Comparison of ENCODE assay signal across 12 cellular contexts in genomic region chr6:132133734-132134490, GRCh38.
DNase-seq lines count a peak whose midpoint lies in the region; ATAC-seq and TF ChIP-seq lines count a peak whose summit lies in the region.
"Had no signal": no experiment of that assay in that cellular context is flagged by ENCODE, and none has a peak within 500 bp of the region (broad histone marks: within the 10 kb centered on the region; RNA-seq: fewer than 3 reads in every experiment).

No MANE protein-coding gene starts in this region.

- TF ChIP-seq CTCF in HFFc6 (IDR thresholded peaks at IDR 0.05) (no peak), brain microvascular endothelial cell (IDR thresholded peaks at IDR 0.05; ENCODE audit: low read depth, low read length, missing control alignments) (no peak)

- no peaks in the 10 kb centered on the region for H3K36me3 ChIP-seq in brain microvascular endothelial cell (replicated peaks)
- no peaks in the 10 kb centered on the region for H3K36me3 ChIP-seq in subcutaneous abdominal adipose tissue (ENCODE audit: control insufficient read depth in 5 of 5, insufficient read depth in 5 of 5, low read length in 5 of 5)
- H3K36me3 ChIP-seq: cardiac muscle cell had no signal

- H3K27me3 Mint-ChIP-seq in HFFc6 (ENCODE audit: insufficient read depth): no peaks in the 10 kb centered on the region

- in situ Hi-C loops in brain microvascular endothelial cell (cut with HindIII; ENCODE audit: low pct_ligation_motif_present, low sequenced_read_pairs): no loop called here

- peak overlapping the region; percentile 99 for H3K27ac Mint-ChIP-seq in HFFc6
- H3K27ac Mint-ChIP-seq: activated T-cell treated with anti-CD3 and anti-CD28 coated beads, Interleukin-2, amount 50 U/mL, for 72 hours had no signal

- H3K27me3 ChIP-seq in brain microvascular endothelial cell (replicated peaks) (no peaks in the 10 kb centered on the region), subcutaneous abdominal adipose tissue (ENCODE audit: control insufficient read depth in 5 of 5, insufficient read depth in 4 of 5, low read length in 5 of 5) (peaks cover 0 to 3% (median 0%) of the 10 kb centered on the region in 5 donors)
- H3K27me3 ChIP-seq: cardiac muscle cell, foreskin keratinocyte had no signal

- H3K4me1 ChIP-seq in subcutaneous abdominal adipose tissue (ENCODE audit: control insufficient read depth in 5 of 5, insufficient read depth in 5 of 5, low read length in 5 of 5): peaks cover 9 to 38% (median 31%) of the 10 kb centered on the region in 5 donors

- ATAC-seq in HG03025 (IDR thresholded peaks at IDR 0.05; ENCODE audit: low FRiP score, unreplicated experiment): no peak
- ATAC-seq: activated T-cell treated with anti-CD3 and anti-CD28 coated beads, Interleukin-2, amount 50 U/mL, for 72 hours had no signal

- H3K9me3 ChIP-seq in subcutaneous abdominal adipose tissue (ENCODE audit: control insufficient read depth in 5 of 5, low read length in 5 of 5): no peaks in the 10 kb centered on the region

- no peak for DNase-seq in HFFc6
- peak; percentile 76 for DNase-seq in brain microvascular endothelial cell
- peak; percentile 26 to 95 for DNase-seq in lung microvascular endothelial cell (ENCODE audit: low read depth in 2 of 2)
- DNase-seq in NCI-H69 (lab: John Stamatoyannopoulos, UW): no peak
- no peak for DNase-seq in islet precursor cell
- DNase-seq: activated T-cell treated with anti-CD3 and anti-CD28 coated beads, Interleukin-2, amount 50 U/mL, for 72 hours; foreskin keratinocyte; mesendoderm; SHP77 had no signal

- H3K4me1 Mint-ChIP-seq in HFFc6 (ENCODE audit: low read depth): peaks cover 67% of the 10 kb centered on the region

- H3K9ac ChIP-seq in subcutaneous abdominal adipose tissue (ENCODE audit: low read length in 5 of 5): no peak overlapping the region

- no peaks in the 10 kb centered on the region for H3K9me3 Mint-ChIP-seq in HFFc6
- H3K9me3 Mint-ChIP-seq: activated T-cell treated with anti-CD3 and anti-CD28 coated beads, Interleukin-2, amount 50 U/mL, for 72 hours had no signal

- H3K4me3 Mint-ChIP-seq in HFFc6: peak overlapping the region; percentile 73
- H3K4me3 Mint-ChIP-seq: activated T-cell treated with anti-CD3 and anti-CD28 coated beads, Interleukin-2, amount 50 U/mL, for 72 hours had no signal

- no peaks in the 10 kb centered on the region for H3K36me3 Mint-ChIP-seq in HFFc6 (ENCODE audit: low read depth)

- H3K4me3 ChIP-seq in brain microvascular endothelial cell (ENCODE audit: low read depth, low read length) (no peak overlapping the region), subcutaneous abdominal adipose tissue (ENCODE audit: low read depth in 1 of 5, low read length in 5 of 5) (no peak overlapping the region)
- H3K4me3 ChIP-seq: cardiac muscle cell had no signal

- H3K27ac ChIP-seq in brain microvascular endothelial cell (peak overlapping the region; percentile 98), subcutaneous abdominal adipose tissue (ENCODE audit: low read depth, low read length) (peak overlapping the region; percentile 59)
- H3K27ac ChIP-seq: cardiac muscle cell, foreskin keratinocyte had no signal

Comparison
In these comparisons a context has a peak if more than half of its experiments do, and no peak if none do; other contexts are left out.
1. DNase-seq: peak in brain microvascular endothelial cell (single experiment) and lung microvascular endothelial cell (2 of 2); none in HFFc6 (single experiment), NCI-H69 (single experiment) and islet precursor cell (single experiment).